Comparison of ENCODE assay signal across 31 cellular contexts in genomic region chr1:11444907-11445306, GRCh38. TPM values are rescaled to one million over a fixed set of nuclear protein-coding genes. Genes with fewer than 3 reads are reported as not detected.
"Had no signal": no experiment of that assay in that cellular context is flagged by ENCODE, and none has a peak within 500 bp of the region (broad histone marks: within the 10 kb centered on the region; RNA-seq: fewer than 3 reads in every experiment).

No MANE protein-coding gene starts in this region.

- H3K27me3 ChIP-seq: right atrium auricular region, testis, thyroid gland, upper lobe of left lung, vagina had no signal

- DNase-seq: hippocampal formation; kidney glomerular epithelial cell; left cardiac atrium; lower lobe of right lung; mammary epithelial cell; mesendoderm; naive B cell; natural killer cell; nephron progenitor cell; nucleus accumbens; psoas muscle; stimulated activated CD4-positive, alpha-beta T cell treated with anti-CD3 and anti-CD28 coated beads, Interleukin-12 subunit alpha, Interleukin-12 subunit beta, amount 100 ng/mL, for 4 hours; stimulated activated CD4-positive, alpha-beta T cell treated with anti-CD3 and anti-CD28 coated beads, Interleukin-15, amount 100 ng/mL, for 24 hours; stimulated activated CD4-positive, alpha-beta T cell treated with anti-CD3 and anti-CD28 coated beads, Interleukin-2, amount 100 ng/mL, for 24 hours; stimulated activated CD4-positive, alpha-beta T cell treated with anti-CD3 and anti-CD28 coated beads, Interleukin-4, amount 100 ng/mL, for 1 hour; stimulated activated naive B cell treated with anti-CD40 and anti-IgM and Interleukin-4, amounts not matched to agents 10 μg/mL and 1 μg/mL and 100 μg/mL, for 72 hours; stimulated activated naive CD8-positive, alpha-beta T cell treated with anti-CD3 and anti-CD28 coated beads, Interleukin-15, Interleukin-2, amounts not matched to agents 100 U/mL and 50 U/mL, for 24 hours; stomach; testis; thyroid gland; transverse colon; upper lobe of left lung had no signal

- H3K4me3 Mint-ChIP-seq: mesothelial cell of epicardium; naive B cell; natural killer cell; nephron progenitor cell; stimulated activated naive B cell treated with anti-CD40 and anti-IgM and Interleukin-4, amounts not matched to agents 10 μg/mL and 1 μg/mL and 100 μg/mL, for 72 hours had no signal

- H3K9me3 Mint-ChIP-seq: mesothelial cell of epicardium; naive B cell; natural killer cell; nephron progenitor cell; stimulated activated naive B cell treated with anti-CD40 and anti-IgM and Interleukin-4, amounts not matched to agents 10 μg/mL and 1 μg/mL and 100 μg/mL, for 72 hours had no signal

- H3K4me3 ChIP-seq: left lung, lower lobe of right lung, psoas muscle, right atrium auricular region, skin epidermis, stomach, testis, thyroid gland, transverse colon, upper lobe of left lung, vagina had no signal

- FAIRE-seq: keratinocyte had no signal

- H3K4me1 Mint-ChIP-seq: mesothelial cell of epicardium; natural killer cell; stimulated activated naive B cell treated with anti-CD40 and anti-IgM and Interleukin-4, amounts not matched to agents 10 μg/mL and 1 μg/mL and 100 μg/mL, for 72 hours had no signal

- ATAC-seq: left cardiac atrium; left lung; lower lobe of right lung; natural killer cell; psoas muscle; sciatic nerve; stimulated activated naive B cell treated with anti-CD40 and anti-IgM and Interleukin-4, amounts not matched to agents 10 μg/mL and 1 μg/mL and 100 μg/mL, for 72 hours had no signal

- H3K27ac ChIP-seq: left lung, lower lobe of right lung, parathyroid adenoma, psoas muscle, right atrium auricular region, skin epidermis, stomach, testis, thyroid gland, transverse colon, upper lobe of left lung, vagina had no signal

- H2AFZ ChIP-seq: parathyroid adenoma had no signal

- H3K36me3 ChIP-seq: left lung, lower lobe of right lung, right atrium auricular region, stomach, thyroid gland, transverse colon, upper lobe of left lung, vagina had no signal

- H3K4me1 ChIP-seq: left lung, lower lobe of right lung, parathyroid adenoma, psoas muscle, right atrium auricular region, stomach, testis, thyroid gland, transverse colon, upper lobe of left lung, vagina had no signal

- H3K36me3 Mint-ChIP-seq: mesothelial cell of epicardium; naive B cell; natural killer cell; stimulated activated naive B cell treated with anti-CD40 and anti-IgM and Interleukin-4, amounts not matched to agents 10 μg/mL and 1 μg/mL and 100 μg/mL, for 72 hours had no signal

- H3K27ac Mint-ChIP-seq: mesothelial cell of epicardium; nephron progenitor cell; stimulated activated naive B cell treated with anti-CD40 and anti-IgM and Interleukin-4, amounts not matched to agents 10 μg/mL and 1 μg/mL and 100 μg/mL, for 72 hours had no signal

- H3K79me2 ChIP-seq: parathyroid adenoma had no signal

- H3K9me3 ChIP-seq: left lung, lower lobe of right lung, psoas muscle, right atrium auricular region, stomach, testis, thyroid gland, transverse colon, upper lobe of left lung, vagina had no signal

- H3K9ac ChIP-seq: parathyroid adenoma had no signal

RNA-seq across cellular contexts. Expression of gene DISP3, which starts 34.0 kb away (rescaled TPM):
- total RNA-seq: posterior vena cava, thyroid gland, vagina had no signal
- polyA plus RNA-seq: keratinocyte had no signal
